26 cellular contexts compared by ENCODE assay signal in the genomic region with DNA sequence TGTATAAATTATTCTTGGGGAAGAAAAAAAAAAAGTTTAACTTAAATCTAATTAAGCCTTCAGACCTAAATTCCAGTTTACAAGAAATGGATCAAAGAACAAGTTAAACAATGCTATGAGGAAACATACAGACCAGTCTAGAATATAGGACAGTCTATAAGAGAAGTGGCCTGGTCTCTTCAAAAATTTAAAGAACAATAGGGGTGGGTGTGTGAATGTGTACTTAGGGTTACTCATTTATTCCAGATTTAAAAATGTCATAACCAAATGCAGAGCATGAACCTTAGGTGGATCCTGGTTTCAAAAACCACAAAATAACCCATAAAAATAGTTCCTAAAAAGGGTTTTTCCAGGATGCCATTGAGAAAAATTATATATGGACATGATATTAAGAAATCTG. TPM values are rescaled to one million over a fixed set of nuclear protein-coding genes. Genes with fewer than 3 reads are reported as not detected.
DNase-seq lines count a peak whose midpoint lies in the region; ATAC-seq and TF ChIP-seq lines count a peak whose summit lies in the region.
"Had no signal": no experiment of that assay in that cellular context is flagged by ENCODE, and none has a peak within 500 bp of the region (broad histone marks: within the 10 kb centered on the region; RNA-seq: fewer than 3 reads in every experiment).

No MANE protein-coding gene starts in this region.

- H3K4me3 Mint-ChIP-seq in activated CD4-positive, alpha-beta T cell treated with anti-CD3 and anti-CD28 coated beads for 36 hours, result no peak overlapping the region
- H3K4me3 Mint-ChIP-seq in activated naive CD8-positive, alpha-beta T cell, result no peak overlapping the region
- no peak overlapping the region for H3K4me3 Mint-ChIP-seq in activated naive CD8-positive, alpha-beta T cell treated with anti-CD3 and anti-CD28 coated beads for 36 hours
- H3K4me3 Mint-ChIP-seq: CD4-positive, alpha-beta T cell had no signal

- POLR2A ChIA-PET in activated CD4-positive, alpha-beta T cell treated with anti-CD3 and anti-CD28 coated beads for 36 hours (lab: Charles Lee), result no interaction called here

- CTCF ChIA-PET in activated CD4-positive, alpha-beta T cell treated with anti-CD3 and anti-CD28 coated beads for 36 hours (lab: Charles Lee), result no interaction called here

- no peaks in the 10 kb centered on the region for H3K9me3 Mint-ChIP-seq in activated CD4-positive, alpha-beta T cell treated with anti-CD3 and anti-CD28 coated beads for 36 hours (ENCODE audit: low read depth)
- H3K9me3 Mint-ChIP-seq in activated naive CD8-positive, alpha-beta T cell (ENCODE audit: low read depth), result no peaks in the 10 kb centered on the region
- no peaks in the 10 kb centered on the region for H3K9me3 Mint-ChIP-seq in activated naive CD8-positive, alpha-beta T cell treated with anti-CD3 and anti-CD28 coated beads for 36 hours
- H3K9me3 Mint-ChIP-seq: CD4-positive, alpha-beta T cell had no signal

- no peak overlapping the region for H3K4me3 ChIP-seq in dorsolateral prefrontal cortex
- H3K4me3 ChIP-seq in adrenal gland, result no peak overlapping the region
- H3K4me3 ChIP-seq: BLaER1, PC-9 had no signal

- peak overlapping the region; percentile 47 for H3K27ac Mint-ChIP-seq in activated CD4-positive, alpha-beta T cell treated with anti-CD3 and anti-CD28 coated beads for 36 hours
- peak overlapping the region; percentile 58 for H3K27ac Mint-ChIP-seq in activated naive CD8-positive, alpha-beta T cell
- H3K27ac Mint-ChIP-seq in activated naive CD8-positive, alpha-beta T cell treated with anti-CD3 and anti-CD28 coated beads for 36 hours, result no peak overlapping the region
- H3K27ac Mint-ChIP-seq: CD4-positive, alpha-beta T cell had no signal

- DNase-seq in activated CD4-positive, alpha-beta T cell treated with anti-CD3 and anti-CD28 coated beads for 36 hours, result no peak
- no peak for DNase-seq in activated CD4-positive, alpha-beta T cell treated with anti-CD3 and anti-CD28 coated beads for 4 hours
- DNase-seq in activated naive CD8-positive, alpha-beta T cell treated with anti-CD3 and anti-CD28 coated beads for 36 hours, result no peak
- DNase-seq in dorsolateral prefrontal cortex, result no peak
- DNase-seq in adrenal gland, result no peak
- DNase-seq: ACHN; CD4-positive, alpha-beta T cell; COR-L47; DMS 273 treated with DMSO at 0.1 percent for 48 hours; DMS79 treated with DMSO at 0.1 percent for 48 hours; H7; KBM-7; NCI-H1092; NCI-H1436; NCI-H187 treated with DMSO at 0.1 percent for 48 hours; NCI-H2107; NCI-H446 treated with DMSO at 0.1 percent for 48 hours; NCI-H526 treated with DMSO at 0.1 percent for 48 hours; PC-9; SHP77 treated with DMSO at 0.1 percent for 48 hours had no signal

- peaks cover 0 to 3% of the 10 kb centered on the region in 2 donors for H3K4me1 ChIP-seq in adrenal gland (replicated peaks in 1 of 2)
- H3K4me1 ChIP-seq: BLaER1 had no signal

- H3K36me3 Mint-ChIP-seq in activated CD4-positive, alpha-beta T cell treated with anti-CD3 and anti-CD28 coated beads for 36 hours (ENCODE audit: low read depth), result peaks cover 84% of the 10 kb centered on the region
- peaks cover 36% of the 10 kb centered on the region for H3K36me3 Mint-ChIP-seq in activated naive CD8-positive, alpha-beta T cell
- H3K36me3 Mint-ChIP-seq in activated naive CD8-positive, alpha-beta T cell treated with anti-CD3 and anti-CD28 coated beads for 36 hours, result peaks cover 54% of the 10 kb centered on the region

- peaks cover 52% of the 10 kb centered on the region for H3K4me1 Mint-ChIP-seq in activated CD4-positive, alpha-beta T cell treated with anti-CD3 and anti-CD28 coated beads for 36 hours
- peaks cover 32% of the 10 kb centered on the region for H3K4me1 Mint-ChIP-seq in activated naive CD8-positive, alpha-beta T cell (ENCODE audit: low read depth)
- H3K4me1 Mint-ChIP-seq in activated naive CD8-positive, alpha-beta T cell treated with anti-CD3 and anti-CD28 coated beads for 36 hours, result peaks cover 35% of the 10 kb centered on the region

- ATAC-seq in activated CD4-positive, alpha-beta T cell treated with anti-CD3 and anti-CD28 coated beads for 36 hours, result no peak
- ATAC-seq in GM18511 (IDR thresholded peaks at IDR 0.05; ENCODE audit: unreplicated experiment), result no peak

- no peak for TF ChIP-seq POLR2A in adrenal gland (IDR thresholded peaks at IDR 0.05)

- H3K27me3 Mint-ChIP-seq in activated CD4-positive, alpha-beta T cell treated with anti-CD3 and anti-CD28 coated beads for 36 hours, result no peaks in the 10 kb centered on the region
- no peaks in the 10 kb centered on the region for H3K27me3 Mint-ChIP-seq in activated naive CD8-positive, alpha-beta T cell
- no peaks in the 10 kb centered on the region for H3K27me3 Mint-ChIP-seq in activated naive CD8-positive, alpha-beta T cell treated with anti-CD3 and anti-CD28 coated beads for 36 hours
- H3K27me3 Mint-ChIP-seq: CD4-positive, alpha-beta T cell had no signal

- H3K36me3 ChIP-seq in adrenal gland (replicated peaks in 1 of 2), result peaks cover 0 to 66% of the 10 kb centered on the region in 2 donors

- no peak for TF ChIP-seq CTCF in dorsolateral prefrontal cortex (IDR thresholded peaks at IDR 0.05 in 54 of 56, conservative IDR thresholded peaks at IDR 0.05 in 2 of 56; ENCODE audit: low read depth in 1 of 56, partially characterized antibody in 56 of 56)
- TF ChIP-seq CTCF in adrenal gland (IDR thresholded peaks at IDR 0.05), result no peak

- H3K27me3 ChIP-seq in dorsolateral prefrontal cortex, result no peaks in the 10 kb centered on the region
- no peaks in the 10 kb centered on the region for H3K27me3 ChIP-seq in adrenal gland
- H3K27me3 ChIP-seq: BLaER1 had no signal

- intact Hi-C loops in activated CD4-positive, alpha-beta T cell treated with anti-CD3 and anti-CD28 coated beads for 36 hours (cut with DNase I, micrococcal nuclease), result loop anchor here in 1 of 2 experiments (1.0 kb wide), 1 partner anchor 14 kb away; no protein-coding TSS in a partner anchor
- intact Hi-C loops in dorsolateral prefrontal cortex (cut with DNase I), result no loop called here
- intact Hi-C loops in adrenal gland (cut with DNase I), result no loop called here

- H3K9me3 ChIP-seq in adrenal gland (replicated peaks in 1 of 3), result no peaks in the 10 kb centered on the region
- H3K9me3 ChIP-seq: BLaER1 had no signal

- H3K27ac ChIP-seq in dorsolateral prefrontal cortex, result peak overlapping the region in 49 of 59 donors; percentile 13 to 93 (median 79)
- H3K27ac ChIP-seq in temporal lobe (ENCODE audit: low read depth, low read length), result peak overlapping the region; percentile 83
- H3K27ac ChIP-seq in adrenal gland, result no peak overlapping the region
- H3K27ac ChIP-seq: 22Rv1, BLaER1, PC-9, RWPE1 had no signal

RNA-seq across cellular contexts. Expression of gene SYNJ1, which starts 21.8 kb away (rescaled TPM):
- 10 to 100 TPM in 1 of 2 experiments, 1 to 10 TPM in 1; 6.3 to 10.5 TPM for total RNA-seq in activated CD4-positive, alpha-beta T cell treated with anti-CD3 and anti-CD28 coated beads for 36 hours
- total RNA-seq in activated naive CD8-positive, alpha-beta T cell treated with anti-CD3 and anti-CD28 coated beads for 36 hours, result 1 to 10 TPM; 6.3 to 6.6 TPM
- total RNA-seq in dorsolateral prefrontal cortex (100 to 1,000 TPM in 110 of 120 experiments, 10 to 100 TPM in 10; 60.7 to 224 (median 158) TPM), temporal lobe (19.7 TPM), adrenal gland (10 to 100 TPM in 5 of 8 donors, 1 to 10 TPM in 3; 7.7 to 19.4 (median 12.6) TPM)
- polyA plus RNA-seq in adrenal gland, result 10 to 100 TPM in 1 of 3 donors, 1 to 10 TPM in 2; 5.0 to 15.6 (median 9.7) TPM

RNA-seq across cellular contexts. Expression of gene PAXBP1, which starts 21.9 kb away (rescaled TPM):
- 10 to 100 TPM; 52.4 to 59.1 TPM for total RNA-seq in activated CD4-positive, alpha-beta T cell treated with anti-CD3 and anti-CD28 coated beads for 36 hours
- 10 to 100 TPM; 42.1 to 44.8 TPM for total RNA-seq in activated naive CD8-positive, alpha-beta T cell treated with anti-CD3 and anti-CD28 coated beads for 36 hours
- 10 to 100 TPM; 34.2 to 89.7 (median 51.8) TPM for total RNA-seq in dorsolateral prefrontal cortex
- 50.6 TPM for total RNA-seq in temporal lobe
- 10 to 100 TPM in 7 of 8 donors, 1 to 10 TPM in 1; 7.7 to 37.6 (median 21.0) TPM for total RNA-seq in adrenal gland
- 10 to 100 TPM; 19.6 to 41.1 (median 36.2) TPM for polyA plus RNA-seq in adrenal gland

Comparison
In these comparisons a context has a peak if more than half of its experiments do, and no peak if none do; other contexts are left out.
1. H3K27ac ChIP-seq: peak in dorsolateral prefrontal cortex (49 of 59) and temporal lobe (single experiment); none in adrenal gland (0 of 5).